Comparison of ENCODE assay signal across 7 cellular contexts in the genomic region with DNA sequence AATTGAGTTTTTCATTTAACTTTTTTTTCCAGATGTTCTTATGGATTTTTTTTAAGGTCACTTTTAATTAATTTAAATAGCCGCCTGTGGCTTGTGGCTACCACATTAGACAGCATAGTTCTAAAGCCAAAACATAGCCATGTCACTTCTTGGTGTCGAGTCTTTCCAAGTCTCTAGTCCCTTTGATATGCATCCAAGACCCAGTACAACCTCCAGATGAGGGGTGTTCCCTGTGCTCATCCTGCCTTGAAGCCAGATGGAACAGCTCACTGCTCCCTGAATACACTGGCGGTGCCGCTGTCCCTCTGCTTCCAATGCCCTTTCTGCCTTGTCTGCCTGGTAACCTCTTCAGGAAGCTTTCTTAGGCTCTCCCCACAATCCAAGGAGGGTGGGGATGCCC.
"Had no signal": no experiment of that assay in that cellular context is flagged by ENCODE, and none has a peak within 500 bp of the region (broad histone marks: within the 10 kb centered on the region; RNA-seq: fewer than 3 reads in every experiment).

No MANE protein-coding gene starts in this region.

- H3K36me3 ChIP-seq: HAP-1 had no signal

- H2AFZ ChIP-seq: GM23338 had no signal

- DNase-seq: H7, HFFc6, KBM-7 had no signal

- H3K4me3 Mint-ChIP-seq: GM23338, HFFc6, IgD-negative memory B cell had no signal

- H3K9me3 Mint-ChIP-seq: GM23338, HFFc6 had no signal

- H3K36me3 Mint-ChIP-seq: IgD-negative memory B cell had no signal

- H3K4me3 ChIP-seq: GM23338, HAP-1 had no signal

- H3K27ac Mint-ChIP-seq: GM23338, HFFc6, IgD-negative memory B cell had no signal

- H3K27ac ChIP-seq: HL-60 had no signal

- H3K9me3 ChIP-seq: HAP-1 had no signal

- H3K4me1 ChIP-seq: HAP-1 had no signal

- H3K4me2 ChIP-seq: GM23338 had no signal
